9 cellular contexts compared by ENCODE assay signal in genomic region chr1:12601690-12602632, GRCh38. TPM values are rescaled to one million over a fixed set of nuclear protein-coding genes. Genes with fewer than 3 reads are reported as not detected.
DNase-seq lines count a peak whose midpoint lies in the region; FAIRE-seq and TF ChIP-seq lines count a peak whose summit lies in the region.
"Had no signal": no experiment of that assay in that cellular context is flagged by ENCODE, and none has a peak within 500 bp of the region (broad histone marks: within the 10 kb centered on the region; RNA-seq: fewer than 3 reads in every experiment).

No MANE protein-coding gene starts in this region.

- no peak for TF ChIP-seq CTCF in astrocyte of the cerebellum (IDR thresholded peaks at IDR 0.05; ENCODE audit: low read depth, low read length, missing control alignments)

- DNase-seq in AG08395 (ENCODE audit: low spot score) = peak; percentile 71
- DNase-seq in HTR-8/SVneo (ENCODE audit: insufficient read length, low spot score) = no peak
- DNase-seq in astrocyte of the cerebellum (ENCODE audit: low read depth) = peak; percentile 70
- peak; percentile 77 to 97 for DNase-seq in lung microvascular endothelial cell (ENCODE audit: low read depth in 2 of 2)
- DNase-seq in stimulated activated naive CD4-positive, alpha-beta T cell treated with Interleukin-2 at 50 U/mL for 16 hours (lab: John Stamatoyannopoulos, UW) = no peak
- no peak for DNase-seq in germinal center (ENCODE audit: low spot score)
- DNase-seq in COR-L47 (lab: John Stamatoyannopoulos, UW) = no peak
- no peak for DNase-seq in stimulated activated CD4-positive, alpha-beta T cell treated with anti-CD3 and anti-CD28 coated beads, Interleukin-4, amount 100 ng/mL, for 1 hour
- DNase-seq: GF-D8 had no signal

- in situ Hi-C loops in astrocyte of the cerebellum (cut with HindIII; ENCODE audit: low sequenced_read_pairs) = no loop called here

- H3K4me3 ChIP-seq in astrocyte of the cerebellum (ENCODE audit: low read depth, low read length) = no peak overlapping the region

- peak; percentile 4 for FAIRE-seq in HTR-8/SVneo (lab: Jason Lieb, UNC)

RNA-seq across cellular contexts. Expression of gene DHRS3, which starts 16.0 kb away (rescaled TPM):
- total RNA-seq in lung microvascular endothelial cell = 83.5 and 150 TPM in 2 replicates

RNA-seq across cellular contexts. Expression of gene AADACL4, which starts 41.9 kb away (rescaled TPM):
- not detected in 2 replicates for total RNA-seq in lung microvascular endothelial cell

Comparison
In these comparisons a context has a peak if more than half of its experiments do, and no peak if none do; other contexts are left out.
1. DNase-seq: peak in AG08395 (single experiment), astrocyte of the cerebellum (single experiment) and lung microvascular endothelial cell (2 of 2); none in HTR-8/SVneo (single experiment), stimulated activated naive CD4-positive, alpha-beta T cell treated with Interleukin-2 at 50 U/mL for 16 hours (single experiment), germinal center (single experiment), COR-L47 (single experiment) and stimulated activated CD4-positive, alpha-beta T cell treated with anti-CD3 and anti-CD28 coated beads, Interleukin-4, amount 100 ng/mL, for 1 hour (single experiment).